In the genomic region with DNA sequence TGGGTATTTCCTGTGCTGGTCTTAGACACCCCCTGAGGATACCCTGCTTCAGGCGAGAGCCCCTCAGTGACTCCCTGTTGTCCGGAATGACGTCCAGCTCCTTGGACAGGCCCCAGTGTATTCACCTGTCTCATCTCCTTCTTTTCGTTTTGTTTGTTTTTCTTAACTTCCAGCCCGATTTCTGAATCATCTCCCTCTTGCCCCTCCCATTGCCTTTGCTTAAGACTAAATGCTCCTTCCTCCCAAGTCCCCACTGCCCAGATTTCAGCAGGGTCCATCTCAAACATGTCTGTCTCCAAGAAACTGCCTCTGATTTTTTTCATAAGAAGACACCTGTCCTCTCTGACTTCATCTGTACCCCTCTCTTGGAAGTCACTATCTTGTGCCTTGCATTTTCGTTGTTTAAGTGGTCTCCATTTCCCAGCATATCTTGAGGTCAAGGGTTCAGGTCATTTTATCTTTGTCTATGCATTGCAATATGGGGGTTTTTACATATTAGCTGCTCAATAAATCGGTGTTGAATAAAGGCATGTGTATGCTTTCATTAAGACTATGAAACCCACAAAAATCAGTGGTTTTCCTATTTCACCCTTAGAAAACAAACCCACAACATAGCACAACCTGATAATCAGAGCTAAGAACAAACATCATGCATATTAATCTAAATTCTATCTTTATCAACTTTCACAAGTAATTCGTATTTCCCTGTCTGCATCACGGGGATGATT, we compare ENCODE assay signal across 15 cellular contexts. TPM values are rescaled to one million over a fixed set of nuclear protein-coding genes. Genes with fewer than 3 reads are reported as not detected.
DNase-seq lines count a peak whose midpoint lies in the region; ATAC-seq, FAIRE-seq and TF ChIP-seq lines count a peak whose summit lies in the region.
"Had no signal": no experiment of that assay in that cellular context is flagged by ENCODE, and none has a peak within 500 bp of the region (broad histone marks: within the 10 kb centered on the region; RNA-seq: fewer than 3 reads in every experiment).

No MANE protein-coding gene starts in this region.

- H3K4me1 ChIP-seq in right cardiac atrium (ENCODE audit: control insufficient read depth, insufficient read depth, low read length): no peaks in the 10 kb centered on the region
- H3K4me1 ChIP-seq: tibial nerve had no signal

- intact Hi-C loops in right cardiac atrium (cut with DNase I): no loop called here

- peak overlapping the region; percentile 8 for H3K27ac Mint-ChIP-seq in nephron progenitor cell
- H3K27ac Mint-ChIP-seq: nephron had no signal

- H3K4me3 ChIP-seq in right cardiac atrium (ENCODE audit: low read length): no peak overlapping the region
- H3K4me3 ChIP-seq: tibial nerve had no signal

- H3K27me3 Mint-ChIP-seq in nephron progenitor cell (ENCODE audit: low read depth, poor library complexity): peaks cover 56% of the 10 kb centered on the region

- H3K27me3 ChIP-seq in right cardiac atrium (ENCODE audit: control insufficient read depth, insufficient read depth): no peaks in the 10 kb centered on the region
- H3K27me3 ChIP-seq: tibial nerve had no signal

- ATAC-seq in GM19351 (IDR thresholded peaks at IDR 0.05; ENCODE audit: unreplicated experiment) (peak; percentile 50), HG02623 (IDR thresholded peaks at IDR 0.05; ENCODE audit: unreplicated experiment) (peak; percentile 22), HG03520 (IDR thresholded peaks at IDR 0.05; ENCODE audit: unreplicated experiment) (peak; percentile 34), right cardiac atrium (no peak)

- no peaks in the 10 kb centered on the region for H3K9me3 Mint-ChIP-seq in nephron progenitor cell

- no peak overlapping the region for H3K27ac ChIP-seq in right cardiac atrium (ENCODE audit: low read length)
- H3K27ac ChIP-seq: tibial nerve had no signal

- peaks cover 30% of the 10 kb centered on the region for H3K36me3 Mint-ChIP-seq in nephron progenitor cell (ENCODE audit: low read depth)

- no peak for TF ChIP-seq CTCF in nephron progenitor cell (IDR thresholded peaks at IDR 0.05)

- no peaks in the 10 kb centered on the region for H3K9me3 ChIP-seq in right cardiac atrium (ENCODE audit: control insufficient read depth, low read length)
- H3K9me3 ChIP-seq: tibial nerve had no signal

- no peak overlapping the region for H3K4me3 Mint-ChIP-seq in nephron progenitor cell
- H3K4me3 Mint-ChIP-seq: nephron had no signal

- 84% methylated on average over 9 of the region's 9 CpGs for WGBS in right cardiac atrium

- no peak for FAIRE-seq in GM19239 (lab: Jason Lieb, UNC)

- DNase-seq in nephron progenitor cell: no peak
- no peak for DNase-seq in germinal center (ENCODE audit: low spot score)
- DNase-seq in GM19239 (ENCODE audit: insufficient read length, low spot score): no peak
- no peak for DNase-seq in right cardiac atrium
- DNase-seq in activated CD4-positive, alpha-beta T cell treated with anti-CD3 and anti-CD28 coated beads, Interleukin-2, amount 50 U/mL, for 1 hour: no peak
- DNase-seq: activated effector memory CD4-positive, alpha-beta T cell treated with Interleukin-2 at 50 U/mL for 16 hours; dermis blood vessel endothelial cell; EL; HCEC 1CT; stimulated activated CD4-positive, alpha-beta T cell treated with anti-CD3 and anti-CD28 coated beads, Interleukin-1b, Interleukin-23, amount 100 ng/mL, for 48 hours had no signal

- peaks cover 5% of the 10 kb centered on the region for H3K4me1 Mint-ChIP-seq in nephron progenitor cell

RNA-seq across cellular contexts. Expression of a gene that starts 58.4 kb away (rescaled TPM):
- total RNA-seq in right cardiac atrium: 10 to 100 TPM; 61.0 to 67.5 (median 62.9) TPM
- 40.1 TPM for polyA plus RNA-seq in right cardiac atrium

Comparison
In these comparisons a context has a peak if more than half of its experiments do, and no peak if none do; other contexts are left out.
1. ATAC-seq: peak in GM19351 (single experiment), HG02623 (single experiment) and HG03520 (single experiment); none in right cardiac atrium (0 of 2).